8 cellular contexts compared by ENCODE assay signal in genomic region chr14:54440454-54440853, GRCh38. TPM values are rescaled to one million over a fixed set of nuclear protein-coding genes. Genes with fewer than 3 reads are reported as not detected.
DNase-seq lines count a peak whose midpoint lies in the region; ATAC-seq, FAIRE-seq and TF ChIP-seq lines count a peak whose summit lies in the region.

No MANE protein-coding gene starts in this region.

- POLR2A ChIA-PET in WTC11 (lab: Charles Lee) = no interaction called here

- no peak for DNase-seq in WTC11 (ENCODE audit: low spot score)
- DNase-seq in right cardiac atrium = no peak
- DNase-seq in small intestine = peak; percentile 45
- no peak for DNase-seq in nucleus accumbens (lab: John Stamatoyannopoulos, UW)
- no peak for DNase-seq in NCI-H2029 treated with DMSO at 0.1 percent for 48 hours (lab: John Stamatoyannopoulos, UW)
- DNase-seq in NCI-H2196 treated with DMSO at 0.1 percent for 48 hours (lab: John Stamatoyannopoulos, UW; ENCODE audit: unreplicated experiment) = no peak

- intact Hi-C loops in right cardiac atrium (cut with DNase I) = no loop called here

- FAIRE-seq in small intestine (lab: Jason Lieb, UNC) = no peak

- H3K4me3 ChIP-seq in right cardiac atrium (ENCODE audit: low read length) (peak overlapping the region; percentile 90), small intestine (ENCODE audit: low read depth in 1 of 2, low read length in 2 of 2) (peak overlapping the region; percentile 76 to 77)

- H3K27me3 ChIP-seq in right cardiac atrium (ENCODE audit: control insufficient read depth, insufficient read depth) = no peaks in the 10 kb centered on the region
- H3K27me3 ChIP-seq in small intestine (ENCODE audit: control insufficient read depth in 2 of 2, insufficient read depth in 2 of 2, low read length in 2 of 2) = no peaks in the 10 kb centered on the region

- no peak for TF ChIP-seq CTCF in WTC11 (IDR thresholded peaks at IDR 0.05)

- peak overlapping the region; percentile 91 for H3K4me3 Mint-ChIP-seq in WTC11

- H3K36me3 Mint-ChIP-seq in WTC11 = no peaks in the 10 kb centered on the region

- H3K27ac ChIP-seq in right cardiac atrium (ENCODE audit: low read length) (peak overlapping the region; percentile 98), small intestine (ENCODE audit: low read depth in 1 of 2, low read length in 1 of 2) (peak overlapping the region; percentile 91 to 94)

- CTCF ChIA-PET in WTC11 (lab: Charles Lee) = no interaction called here

- 0 out of 2 replicates have a peak, but pooled peaks cover 7% of the 10 kb centered on the region for H3K9me3 Mint-ChIP-seq in WTC11

- ATAC-seq in HG03060 (IDR thresholded peaks at IDR 0.05; ENCODE audit: low read depth, unreplicated experiment) (peak; percentile 2), WTC11 (no peak), right cardiac atrium (no peak), HG02870 (IDR thresholded peaks at IDR 0.05; ENCODE audit: unreplicated experiment) (no peak)

- under 1% methylated on average over 4 of the region's 4 CpGs for WGBS in right cardiac atrium
- 1 to 4% (median 2%) methylated on average over 4 of the region's 4 CpGs for WGBS in small intestine, 3 donors

- H3K4me1 ChIP-seq in right cardiac atrium (ENCODE audit: control insufficient read depth, insufficient read depth, low read length) (peaks cover 3% of the 10 kb centered on the region), small intestine (ENCODE audit: control insufficient read depth in 2 of 2, insufficient read depth in 1 of 2, low read depth in 1 of 2, low read length in 1 of 2) (peaks cover 2 to 4% of the 10 kb centered on the region in 2 donors)

- H3K4me1 Mint-ChIP-seq in WTC11 = peaks cover 52% of the 10 kb centered on the region

- peaks cover 3% of the 10 kb centered on the region; the same call in 1 of the 2 replicates for H3K27me3 Mint-ChIP-seq in WTC11 (ENCODE audit: low read depth)

- H3K36me3 ChIP-seq in small intestine (ENCODE audit: control insufficient read depth in 2 of 2, insufficient read depth in 2 of 2, low read length in 2 of 2) = no peaks in the 10 kb centered on the region

- H3K27ac Mint-ChIP-seq in WTC11 = peak overlapping the region; percentile 98

- H3K9me3 ChIP-seq in right cardiac atrium (ENCODE audit: control insufficient read depth, low read length) = no peaks in the 10 kb centered on the region
- H3K9me3 ChIP-seq in small intestine (ENCODE audit: control insufficient read depth, low read depth) = no peaks in the 10 kb centered on the region

TF ChIP-seq in WTC11, 78 proteins besides CTCF, POLR2A, EP300 and RAD21:
- TF ChIP-seq CREM (CRISPR knock-in tag; IDR thresholded peaks at IDR 0.05) (no peak), OVOL2 (CRISPR knock-in tag; IDR thresholded peaks at IDR 0.05; ENCODE audit: borderline replicate concordance) (no peak), FOXP1 (CRISPR knock-in tag; IDR thresholded peaks at IDR 0.05; ENCODE audit: borderline replicate concordance) (no peak), NFATC4 (CRISPR knock-in tag; IDR thresholded peaks at IDR 0.05) (no peak), NR2C2 (CRISPR knock-in tag; IDR thresholded peaks at IDR 0.05) (no peak), ZNF138 (CRISPR knock-in tag; conservative IDR thresholded peaks at IDR 0.05) (no peak), CBFB (CRISPR knock-in tag; IDR thresholded peaks at IDR 0.05; ENCODE audit: low read depth) (no peak), MAX (CRISPR knock-in tag; IDR thresholded peaks at IDR 0.05) (no peak), TP53 (CRISPR knock-in tag; IDR thresholded peaks at IDR 0.05) (no peak), ATF6 (CRISPR knock-in tag; IDR thresholded peaks at IDR 0.05) (no peak), STAT6 (CRISPR knock-in tag; conservative IDR thresholded peaks at IDR 0.05; ENCODE audit: low read depth) (no peak), PRDM15 (CRISPR knock-in tag; IDR thresholded peaks at IDR 0.05) (no peak), ERG (CRISPR knock-in tag; IDR thresholded peaks at IDR 0.05) (no peak)

RNA-seq across cellular contexts. Expression of gene CNIH1, which starts 0.7 kb away (rescaled TPM):
- total RNA-seq in WTC11 (2021) (80.7 to 93.9 TPM (median 90.8 TPM) in 3 replicates), right cardiac atrium (100 to 1,000 TPM; 102 to 114 (median 110) TPM)
- polyA plus RNA-seq in right cardiac atrium (92.2 TPM), small intestine (100 to 1,000 TPM in 2 of 3 donors, 10 to 100 TPM in 1; 70.7 to 201 (median 126) TPM)

RNA-seq across cellular contexts. Expression of gene CDKN3, which starts 43.6 kb away (rescaled TPM):
- total RNA-seq in WTC11 (2021) (55.4 to 62.0 TPM (median 57.0 TPM) in 3 replicates), right cardiac atrium (1 to 10 TPM; 3.5 to 8.1 (median 7.1) TPM)
- polyA plus RNA-seq in right cardiac atrium (10.4 TPM), small intestine (10 to 100 TPM in 2 of 3 donors, 1 to 10 TPM in 1; 2.2 to 56.3 (median 10.1) TPM)

RNA-seq across cellular contexts. Expression of gene GMFB, which starts 48.3 kb away (rescaled TPM):
- total RNA-seq in WTC11 (2021) (56.4 to 63.7 TPM (median 58.0 TPM) in 3 replicates), right cardiac atrium (10 to 100 TPM; 32.7 to 37.5 (median 35.8) TPM)
- polyA plus RNA-seq in right cardiac atrium (13.2 TPM), small intestine (10 to 100 TPM; 25.9 to 38.0 (median 29.1) TPM)
